Comparison of ENCODE assay signal across 8 cellular contexts in genomic region chr1:154791292-154792278, GRCh38.
DNase-seq lines count a peak whose midpoint lies in the region; ATAC-seq and TF ChIP-seq lines count a peak whose summit lies in the region.

No MANE protein-coding gene starts in this region.

- no peaks in the 10 kb centered on the region for H3K27me3 ChIP-seq in esophagus muscularis mucosa

- POLR2A ChIA-PET in activated CD8-positive, alpha-beta T cell treated with anti-CD3 and anti-CD28 coated beads, Interleukin-2, amount 10 ng/mL, durations not matched to agents 7 days and 5 days (lab: Charles Lee), result interaction anchor here (0.6 to 1.1 kb wide), 3 partner anchors 9 to 32 kb away, joined by 3 to 4 read pairs (median 3); no protein-coding TSS in a partner anchor

- ATAC-seq in GM18505 (IDR thresholded peaks at IDR 0.05; ENCODE audit: unreplicated experiment) (peak; percentile 88), HG02759 (IDR thresholded peaks at IDR 0.05; ENCODE audit: unreplicated experiment) (peak; percentile 89)
- ATAC-seq in activated CD8-positive, alpha-beta T cell treated with anti-CD3 and anti-CD28 coated beads, Interleukin-2, amount 10 ng/mL, durations not matched to agents 7 days and 5 days, result peak; percentile 98

- H3K27me3 Mint-ChIP-seq in activated CD8-positive, alpha-beta T cell treated with anti-CD3 and anti-CD28 coated beads, Interleukin-2, amount 10 ng/mL, durations not matched to agents 7 days and 5 days (ENCODE audit: low read depth), result peaks cover 17% of the 10 kb centered on the region

- TF ChIP-seq EP300 in esophagus muscularis mucosa (IDR thresholded peaks at IDR 0.05), result no peak

- DNase-seq in NCI-H2107 (lab: John Stamatoyannopoulos, UW) (peak; percentile 74), fibroblast of pulmonary artery (ENCODE audit: low read depth) (peak; percentile 46), esophagus muscularis mucosa (ENCODE audit: extremely low spot score) (no peak), HuH-7 (ENCODE audit: low spot score) (no peak)
- peak; percentile 93 for DNase-seq in activated CD8-positive, alpha-beta T cell treated with anti-CD3 and anti-CD28 coated beads, Interleukin-2, amount 10 ng/mL, durations not matched to agents 7 days and 5 days
- peak; percentile 53 to 60 for DNase-seq in stimulated activated CD8-positive, alpha-beta memory T cell treated with anti-CD3 and anti-CD28 coated beads, Interleukin-7, amount 100 ng/mL, for 1 hour (ENCODE audit: low read depth in 2 of 2)

- peak overlapping the region in 2 of 4 donors; percentile 41 to 43 for H3K27ac ChIP-seq in esophagus muscularis mucosa (replicated peaks in 1 of 4)

- H3K27ac Mint-ChIP-seq in activated CD8-positive, alpha-beta T cell treated with anti-CD3 and anti-CD28 coated beads, Interleukin-2, amount 10 ng/mL, durations not matched to agents 7 days and 5 days, result peak overlapping the region; percentile 89

- no peak for TF ChIP-seq CTCF in fibroblast of pulmonary artery (IDR thresholded peaks at IDR 0.05; ENCODE audit: low read length, missing control alignments)
- no peak for TF ChIP-seq CTCF in esophagus muscularis mucosa (IDR thresholded peaks at IDR 0.05)

- intact Hi-C loops in esophagus muscularis mucosa (cut with DNase I), result no loop called here

- peaks cover 34% of the 10 kb centered on the region for H3K4me1 Mint-ChIP-seq in activated CD8-positive, alpha-beta T cell treated with anti-CD3 and anti-CD28 coated beads, Interleukin-2, amount 10 ng/mL, durations not matched to agents 7 days and 5 days (ENCODE audit: low read depth)

- peak overlapping the region; percentile 52 for H3K4me3 Mint-ChIP-seq in activated CD8-positive, alpha-beta T cell treated with anti-CD3 and anti-CD28 coated beads, Interleukin-2, amount 10 ng/mL, durations not matched to agents 7 days and 5 days

- CTCF ChIA-PET in activated CD8-positive, alpha-beta T cell treated with anti-CD3 and anti-CD28 coated beads, Interleukin-2, amount 10 ng/mL, durations not matched to agents 7 days and 5 days (lab: Charles Lee), result interaction anchor here (0.6 to 3.9 kb wide), 41 partner anchors 10 to 381 kb away, joined by 3 to 35 read pairs (median 4); partner anchors contain the start of genes KCNN3 and KRTCAP2

- H3K9me3 Mint-ChIP-seq in activated CD8-positive, alpha-beta T cell treated with anti-CD3 and anti-CD28 coated beads, Interleukin-2, amount 10 ng/mL, durations not matched to agents 7 days and 5 days (ENCODE audit: insufficient read depth), result no peaks in the 10 kb centered on the region

- peaks cover 6 to 19% (median 15%) of the 10 kb centered on the region in 4 donors for H3K4me1 ChIP-seq in esophagus muscularis mucosa

- no peaks in the 10 kb centered on the region for H3K36me3 Mint-ChIP-seq in activated CD8-positive, alpha-beta T cell treated with anti-CD3 and anti-CD28 coated beads, Interleukin-2, amount 10 ng/mL, durations not matched to agents 7 days and 5 days (ENCODE audit: low read depth)

- H3K9me3 ChIP-seq in esophagus muscularis mucosa, result no peaks in the 10 kb centered on the region

- WGBS in esophagus muscularis mucosa, result 31% methylated on average over 15 of the region's 16 CpGs

- TF ChIP-seq POLR2A in GM18505 (IDR thresholded peaks at IDR 0.05; ENCODE audit: borderline replicate concordance, extremely low read depth, insufficient read depth, insufficient read length) (peak; percentile 47), esophagus muscularis mucosa (IDR thresholded peaks at IDR 0.05; ENCODE audit: low read depth) (no peak)

- H3K4me3 ChIP-seq in fibroblast of pulmonary artery (replicated peaks; ENCODE audit: low read depth, low read length) (no peak overlapping the region), esophagus muscularis mucosa (no peak overlapping the region)

- H3K36me3 ChIP-seq in esophagus muscularis mucosa, result no peaks in the 10 kb centered on the region

Comparison
In these comparisons a context has a peak if more than half of its experiments do, and no peak if none do; other contexts are left out.
1. DNase-seq: peak in NCI-H2107 (single experiment), activated CD8-positive, alpha-beta T cell treated with anti-CD3 and anti-CD28 coated beads, Interleukin-2, amount 10 ng/mL, durations not matched to agents 7 days and 5 days (single experiment), fibroblast of pulmonary artery (single experiment) and stimulated activated CD8-positive, alpha-beta memory T cell treated with anti-CD3 and anti-CD28 coated beads, Interleukin-7, amount 100 ng/mL, for 1 hour (2 of 2); none in esophagus muscularis mucosa (single experiment) and HuH-7 (single experiment).
2. Peak in every context shown above with its lines, with median percentiles within 50 percentile points of each other: ATAC-seq.